10 cellular contexts compared by ENCODE assay signal in the genomic region with DNA sequence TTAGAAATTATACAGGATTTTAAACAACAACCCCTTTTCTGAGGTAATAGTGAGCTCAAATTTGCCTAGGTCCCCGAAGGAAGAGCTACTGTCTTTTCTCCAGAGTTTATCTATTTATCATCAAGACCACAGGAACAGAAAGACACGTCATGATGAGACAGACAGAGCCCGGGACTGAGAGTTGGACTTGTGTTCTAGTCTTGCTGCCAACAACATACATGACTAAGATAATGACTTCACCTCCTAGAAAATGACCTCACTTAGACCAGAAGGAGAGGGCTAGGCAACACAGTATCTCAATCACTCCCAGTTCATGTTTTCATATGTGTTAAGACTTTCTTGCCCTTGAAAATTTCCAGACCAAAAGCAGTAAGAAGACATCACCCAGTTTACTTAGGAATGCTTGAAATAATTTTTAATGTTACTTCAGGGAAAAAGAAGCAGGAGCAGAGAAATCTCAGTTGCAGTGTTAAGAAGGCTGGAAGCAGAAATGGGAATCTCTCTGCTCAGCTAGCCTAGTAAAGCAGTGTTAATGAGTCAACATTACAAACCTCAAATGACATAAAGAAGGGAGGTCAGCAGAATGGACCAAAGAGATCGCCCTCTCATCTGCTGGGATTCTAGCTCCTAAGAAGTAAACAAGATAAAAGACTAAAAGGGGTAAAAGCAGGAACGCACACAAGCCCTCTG. TPM values are rescaled to one million over a fixed set of nuclear protein-coding genes. Genes with fewer than 3 reads are reported as not detected.
DNase-seq lines count a peak whose midpoint lies in the region; ATAC-seq, FAIRE-seq and TF ChIP-seq lines count a peak whose summit lies in the region.
"Had no signal": no experiment of that assay in that cellular context is flagged by ENCODE, and none has a peak within 500 bp of the region (broad histone marks: within the 10 kb centered on the region; RNA-seq: fewer than 3 reads in every experiment).

No MANE protein-coding gene starts in this region.

- peak overlapping the region in 2 of 3 donors; percentile 69 to 85 for H3K27ac ChIP-seq in thyroid gland
- peak overlapping the region in 1 of 2 donors; percentile 61 for H3K27ac ChIP-seq in small intestine (ENCODE audit: low read depth in 1 of 2, low read length in 1 of 2)
- H3K27ac ChIP-seq: cardiac muscle cell had no signal

- H3K4me3 ChIP-seq in adipocyte (ENCODE audit: low read length): peak overlapping the region; percentile 33
- H3K4me3 ChIP-seq in thyroid gland (replicated peaks in 1 of 3): no peak overlapping the region
- no peak overlapping the region for H3K4me3 ChIP-seq in small intestine (ENCODE audit: low read depth in 1 of 2, low read length in 2 of 2)
- H3K4me3 ChIP-seq: cardiac muscle cell had no signal

- peak; percentile 58 for ATAC-seq in HG03196 (IDR thresholded peaks at IDR 0.05; ENCODE audit: unreplicated experiment)
- no peak for ATAC-seq in GM18517 (IDR thresholded peaks at IDR 0.05; ENCODE audit: unreplicated experiment)
- ATAC-seq in GM21447 (IDR thresholded peaks at IDR 0.05; ENCODE audit: unreplicated experiment): no peak

- TF ChIP-seq CTCF in thyroid gland (IDR thresholded peaks at IDR 0.05): no peak

- no peaks in the 10 kb centered on the region for H3K27me3 ChIP-seq in adipocyte (replicated peaks; ENCODE audit: control insufficient read depth, insufficient read depth, low read length)
- no peaks in the 10 kb centered on the region for H3K27me3 ChIP-seq in thyroid gland
- no peaks in the 10 kb centered on the region for H3K27me3 ChIP-seq in small intestine (ENCODE audit: control insufficient read depth in 2 of 2, insufficient read depth in 2 of 2, low read length in 2 of 2)
- H3K27me3 ChIP-seq: cardiac muscle cell had no signal

- no peaks in the 10 kb centered on the region for H3K36me3 ChIP-seq in adipocyte (ENCODE audit: control insufficient read depth, insufficient read depth, low read length, severe bottlenecking)
- H3K36me3 ChIP-seq in thyroid gland: no peaks in the 10 kb centered on the region
- H3K36me3 ChIP-seq in small intestine (ENCODE audit: control insufficient read depth in 2 of 2, insufficient read depth in 2 of 2, low read length in 2 of 2): no peaks in the 10 kb centered on the region
- H3K36me3 ChIP-seq: cardiac muscle cell had no signal

- intact Hi-C loops in thyroid gland (cut with DNase I): no loop called here

- no peak for TF ChIP-seq POLR2A in thyroid gland (IDR thresholded peaks at IDR 0.05)

- DNase-seq in adipocyte (ENCODE audit: low read depth) (peak; percentile 86), hepatic stellate cell (ENCODE audit: low spot score) (peak; percentile 19), thyroid gland (no peak), small intestine (no peak), NCI-H2227 (lab: John Stamatoyannopoulos, UW; ENCODE audit: unreplicated experiment) (no peak)
- DNase-seq: RPMI8226 had no signal

- WGBS in thyroid gland, 2 donors: 75 to 83% methylated on average over 5 of the region's 5 CpGs
- 64 to 77% (median 75%) methylated on average over 5 of the region's 5 CpGs for WGBS in small intestine, 3 donors

- H3K9me3 ChIP-seq in adipocyte (ENCODE audit: control insufficient read depth, low read length) (no peaks in the 10 kb centered on the region), thyroid gland (no peaks in the 10 kb centered on the region), small intestine (ENCODE audit: control insufficient read depth, low read depth) (no peaks in the 10 kb centered on the region)

- H3K9ac ChIP-seq in adipocyte (ENCODE audit: low read length): no peak overlapping the region

- no peak for FAIRE-seq in small intestine (lab: Jason Lieb, UNC)

- peaks cover 45% of the 10 kb centered on the region for H3K4me1 ChIP-seq in adipocyte (ENCODE audit: control insufficient read depth, insufficient read depth, low read length)
- H3K4me1 ChIP-seq in thyroid gland: peaks cover 49 to 72% of the 10 kb centered on the region in 2 donors
- no peaks in the 10 kb centered on the region for H3K4me1 ChIP-seq in small intestine (ENCODE audit: control insufficient read depth in 2 of 2, insufficient read depth in 1 of 2, low read depth in 1 of 2, low read length in 1 of 2)

RNA-seq across cellular contexts. Expression of a gene that starts 24.9 kb away (rescaled TPM):
- total RNA-seq in thyroid gland: 10 to 100 TPM; 28.9 to 34.6 (median 29.9) TPM
- 1 to 10 TPM; 2.4 to 3.9 (median 2.5) TPM for polyA plus RNA-seq in small intestine

Comparison
In these comparisons a context has a peak if more than half of its experiments do, and no peak if none do; other contexts are left out.
1. DNase-seq: peak in adipocyte (single experiment) and hepatic stellate cell (single experiment); none in thyroid gland (0 of 2), small intestine (single experiment) and NCI-H2227 (single experiment).